Comparison of ENCODE assay signal across 26 cellular contexts in genomic region chr17:62009220-62009619, GRCh38. TPM values are rescaled to one million over a fixed set of nuclear protein-coding genes. Genes with fewer than 3 reads are reported as not detected.
A peak's percentile ranks its signal among the peaks of the same experiment; 100 is the strongest.
DNase-seq lines count a peak whose midpoint lies in the region; ATAC-seq and TF ChIP-seq lines count a peak whose summit lies in the region.
"Had no signal": no experiment of that assay in that cellular context is flagged by ENCODE, and none has a peak within 500 bp of the region (broad histone marks: within the 10 kb centered on the region; RNA-seq: fewer than 3 reads in every experiment).

No MANE protein-coding gene starts in this region.

- no peak overlapping the region for H2AFZ ChIP-seq in IMR-90 (replicated peaks; ENCODE audit: low read length, poor library complexity)
- H2AFZ ChIP-seq: GM23248 had no signal

- no peak for ATAC-seq in IMR-90 (ENCODE audit: low read depth)

- H2AK9ac ChIP-seq in IMR-90 (replicated peaks; ENCODE audit: low read depth, low read length, poor library complexity) = no peak overlapping the region

- no peak overlapping the region for H3K4me2 ChIP-seq in IMR-90 (ENCODE audit: low read depth, low read length)
- H3K4me2 ChIP-seq: BLaER1, KMS-11 had no signal

- no peaks in the 10 kb centered on the region for H3K9me3 ChIP-seq in IMR-90 (ENCODE audit: control insufficient read depth, insufficient read depth, low read length)
- no peaks in the 10 kb centered on the region for H3K9me3 ChIP-seq in HAP-1
- H3K9me3 ChIP-seq: BLaER1, Peyer's patch had no signal

- H3K27me3 Mint-ChIP-seq in activated naive CD4-positive, alpha-beta T cell treated with anti-CD3 and anti-CD28 coated beads, Interleukin-2, amount 50 U/mL, for 24 hours = no peaks in the 10 kb centered on the region
- H3K27me3 Mint-ChIP-seq in glutamatergic neuron (ENCODE audit: unreplicated experiment) = peaks cover 5% of the 10 kb centered on the region
- H3K27me3 Mint-ChIP-seq: CD4-positive, alpha-beta memory T cell had no signal

- H4K91ac ChIP-seq in IMR-90 (ENCODE audit: insufficient read depth, low read depth, low read length) = no peak overlapping the region

- CTCF ChIA-PET in IMR-90 (lab: Yijun Ruan, JAX) = no interaction called here

- no peak for DNase-seq in activated naive CD4-positive, alpha-beta T cell treated with Interleukin-2 at 50 U/mL for 16 hours
- DNase-seq in IMR-90 (no peak), glutamatergic neuron (no peak), HAP-1 (ENCODE audit: low spot score in 2 of 2) (no peak), MV-4-11 (lab: John Stamatoyannopoulos, UW) (no peak), NCI-H2196 treated with DMSO at 0.1 percent for 48 hours (lab: John Stamatoyannopoulos, UW; ENCODE audit: unreplicated experiment) (no peak)
- DNase-seq: CD4-positive, alpha-beta memory T cell; COR-L47; DMS53; GM23248; H9; HFFc6; MM.1S; NCI-H1092; NCI-H1417 treated with DMSO at 0.1 percent for 48 hours; NCI-H1694 treated with DMSO at 0.1 percent for 48 hours; NCI-H2081; NCI-H226; NCI-H510A; NCI-H69; Peyer's patch; SIG-M5 had no signal

- H3K4me1 ChIP-seq in IMR-90 (ENCODE audit: control insufficient read depth, insufficient read depth, low read length) = no peaks in the 10 kb centered on the region
- no peaks in the 10 kb centered on the region; the same call in 1 of the 2 replicates for H3K4me1 ChIP-seq in HAP-1
- H3K4me1 ChIP-seq: BLaER1, Peyer's patch had no signal

- no CpG with 5 or more reads among the region's 1 CpG for WGBS in IMR-90 (ENCODE audit: extremely low coverage in 2 of 2, insufficient read length in 1 of 2), 2 experiments

- no peak overlapping the region for H2BK15ac ChIP-seq in IMR-90 (ENCODE audit: low read depth, low read length)

- no peak overlapping the region for H3K23ac ChIP-seq in IMR-90 (ENCODE audit: low read depth, low read length)

- H3K36me3 Mint-ChIP-seq in activated naive CD4-positive, alpha-beta T cell treated with anti-CD3 and anti-CD28 coated beads, Interleukin-2, amount 50 U/mL, for 24 hours = peaks cover 34% of the 10 kb centered on the region
- H3K36me3 Mint-ChIP-seq in glutamatergic neuron (ENCODE audit: unreplicated experiment) = peaks cover 8% of the 10 kb centered on the region

- no peak overlapping the region for H4K8ac ChIP-seq in IMR-90 (ENCODE audit: low read depth in 2 of 2, low read length in 2 of 2)

- no peak overlapping the region for H4K5ac ChIP-seq in IMR-90 (ENCODE audit: low read depth, low read length)

- peaks cover 4% of the 10 kb centered on the region; the same call in 1 of the 2 replicates for H4K20me1 ChIP-seq in IMR-90 (ENCODE audit: insufficient read depth, low read length)

- no TSS peak for BruUV-seq in IMR-90 (replicated peaks; lab: Mats Ljungman, UMichigan)

- H3K27me3 ChIP-seq in IMR-90 (ENCODE audit: control insufficient read depth, insufficient read depth, low read length) = no peaks in the 10 kb centered on the region
- no peaks in the 10 kb centered on the region for H3K27me3 ChIP-seq in HAP-1 (ENCODE audit: low read depth)
- H3K27me3 ChIP-seq: BLaER1 had no signal

- H3K27ac Mint-ChIP-seq in activated naive CD4-positive, alpha-beta T cell treated with anti-CD3 and anti-CD28 coated beads, Interleukin-2, amount 50 U/mL, for 24 hours = peak overlapping the region; percentile 6
- H3K27ac Mint-ChIP-seq in glutamatergic neuron (ENCODE audit: unreplicated experiment) = peak overlapping the region; percentile 52
- H3K27ac Mint-ChIP-seq: HFFc6 had no signal

- TF ChIP-seq CTCF in IMR-90 (conservative IDR thresholded peaks at IDR 0.05; ENCODE audit: low read depth, low read length) (no peak), glutamatergic neuron (IDR thresholded peaks at IDR 0.05; ENCODE audit: partially characterized antibody, unreplicated experiment) (no peak)

- no peak overlapping the region for H3K4ac ChIP-seq in IMR-90 (ENCODE audit: low read depth, low read length)

- H3K4me3 ChIP-seq in IMR-90 (ENCODE audit: insufficient read depth, low read depth, low read length) = no peak overlapping the region
- no peak overlapping the region for H3K4me3 ChIP-seq in HAP-1
- H3K4me3 ChIP-seq: BLaER1, GM23248, Peyer's patch, SK-N-MC had no signal

- in situ Hi-C loops in IMR-90 (cut with MboI; ENCODE audit: low sequenced_read_pairs) (no loop called here), HAP-1 (cut with MboI; ENCODE audit: low sequenced_read_pairs) (no loop called here)

- H3K9me3 Mint-ChIP-seq in activated naive CD4-positive, alpha-beta T cell treated with anti-CD3 and anti-CD28 coated beads, Interleukin-2, amount 50 U/mL, for 24 hours = no peaks in the 10 kb centered on the region
- peaks cover 4% of the 10 kb centered on the region for H3K9me3 Mint-ChIP-seq in glutamatergic neuron (ENCODE audit: unreplicated experiment)
- H3K9me3 Mint-ChIP-seq: CD4-positive, alpha-beta memory T cell; H9; HFFc6 had no signal

- H3K4me1 Mint-ChIP-seq in activated naive CD4-positive, alpha-beta T cell treated with anti-CD3 and anti-CD28 coated beads, Interleukin-2, amount 50 U/mL, for 24 hours = peaks cover 40% of the 10 kb centered on the region
- H3K4me1 Mint-ChIP-seq in glutamatergic neuron (ENCODE audit: low read depth, unreplicated experiment) = peaks cover 7% of the 10 kb centered on the region
- H3K4me1 Mint-ChIP-seq: H9 had no signal

- dilution Hi-C loops in IMR-90 (cut with HindIII; ENCODE audit: low sequenced_read_pairs, unreplicated experiment) = no loop called here

- TF ChIP-seq RAD21 in IMR-90 (IDR thresholded peaks at IDR 0.05; ENCODE audit: low read length) = no peak

- no peak overlapping the region for H3K14ac ChIP-seq in IMR-90 (replicated peaks; ENCODE audit: low read depth, low read length)

- H3K56ac ChIP-seq in IMR-90 (ENCODE audit: extremely low read depth, insufficient read depth, low read length) = no peak overlapping the region

- no peak overlapping the region for H3K27ac ChIP-seq in IMR-90 (ENCODE audit: insufficient read depth, low read length)
- H3K27ac ChIP-seq: BLaER1, GM23248, KMS-11, Peyer's patch, SK-N-MC had no signal

- H2AK5ac ChIP-seq in IMR-90 (ENCODE audit: low read depth, low read length) = no peak overlapping the region

- intact Hi-C loops in IMR-90 (cut with micrococcal nuclease) = no loop called here

- no peak overlapping the region for H3K9ac ChIP-seq in IMR-90 (ENCODE audit: low read depth, low read length)
- H3K9ac ChIP-seq: BLaER1, GM23248, KMS-11 had no signal

- no peak overlapping the region for H2BK120ac ChIP-seq in IMR-90 (ENCODE audit: low read depth, low read length)

- H2BK20ac ChIP-seq in IMR-90 (ENCODE audit: low read depth, low read length) = no peak overlapping the region

- H3K18ac ChIP-seq in IMR-90 (ENCODE audit: low read depth, low read length) = no peak overlapping the region

- no peak overlapping the region for H3K4me3 Mint-ChIP-seq in activated naive CD4-positive, alpha-beta T cell treated with anti-CD3 and anti-CD28 coated beads, Interleukin-2, amount 50 U/mL, for 24 hours
- no peak overlapping the region for H3K4me3 Mint-ChIP-seq in glutamatergic neuron (ENCODE audit: unreplicated experiment)
- H3K4me3 Mint-ChIP-seq: H9, HFFc6 had no signal

- TF ChIP-seq POLR2A in IMR-90 (IDR thresholded peaks at IDR 0.05; ENCODE audit: low read depth, low read length) = no peak

- H3K36me3 ChIP-seq in IMR-90 (ENCODE audit: control insufficient read depth, insufficient read depth, low read length) (peaks cover 37% of the 10 kb centered on the region), HAP-1 (replicated peaks) (peaks cover 42% of the 10 kb centered on the region)

- peaks cover 3% of the 10 kb centered on the region for H3K9me1 ChIP-seq in IMR-90 (ENCODE audit: insufficient read depth, low read length)

- no peak overlapping the region for H2BK5ac ChIP-seq in IMR-90 (ENCODE audit: low read depth, low read length, poor library complexity, severe bottlenecking)

- H3K79me1 ChIP-seq in IMR-90 (ENCODE audit: low read depth in 1 of 2, low read length in 2 of 2) = peaks cover 19 to 25% of the 10 kb centered on the region in 2 experiments

- POLR2A ChIA-PET in IMR-90 (lab: Charles Lee; ENCODE audit: unreplicated experiment) = no interaction called here

TF ChIP-seq in IMR-90, 13 proteins besides CTCF, POLR2A, EP300 and RAD21:
- TF ChIP-seq MAFK (IDR thresholded peaks at IDR 0.05; ENCODE audit: low read depth, low read length) (peak; percentile 60), CEBPB (IDR thresholded peaks at IDR 0.05; ENCODE audit: low read depth, low read length) (no peak), ELK1 (IDR thresholded peaks at IDR 0.05; ENCODE audit: borderline replicate concordance, low read depth, low read length) (no peak), CHD1 (IDR thresholded peaks at IDR 0.05; ENCODE audit: low read depth, low read length) (no peak), BHLHE40 (IDR thresholded peaks at IDR 0.05; ENCODE audit: low read depth, low read length) (no peak), RFX5 (IDR thresholded peaks at IDR 0.05; ENCODE audit: low read depth, low read length) (no peak), FOS (IDR thresholded peaks at IDR 0.05; ENCODE audit: low read depth, low read length) (no peak)
- TF ChIP-seq, protein P1, sequence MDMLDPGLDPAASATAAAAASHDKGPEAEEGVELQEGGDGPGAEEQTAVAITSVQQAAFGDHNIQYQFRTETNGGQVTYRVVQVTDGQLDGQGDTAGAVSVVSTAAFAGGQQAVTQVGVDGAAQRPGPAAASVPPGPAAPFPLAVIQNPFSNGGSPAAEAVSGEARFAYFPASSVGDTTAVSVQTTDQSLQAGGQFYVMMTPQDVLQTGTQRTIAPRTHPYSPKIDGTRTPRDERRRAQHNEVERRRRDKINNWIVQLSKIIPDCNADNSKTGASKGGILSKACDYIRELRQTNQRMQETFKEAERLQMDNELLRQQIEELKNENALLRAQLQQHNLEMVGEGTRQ (IDR thresholded peaks at IDR 0.05; ENCODE audit: low read depth, low read length) = no peak

RNA-seq across cellular contexts. Expression of gene MED13, which starts 55.9 kb away (rescaled TPM):
- 51.1 and 67.2 TPM in 2 replicates for total RNA-seq in IMR-90 (2012; rRNA removed)
- polyA plus RNA-seq in IMR-90 (2012; rRNA removed) = 7.1 and 9.7 TPM in 2 replicates
- 1.5 and 3.2 TPM in 2 replicates for polyA plus RNA-seq in IMR-90 (2012; cell fraction: cytosol; rRNA removed)
- 2.9 and 17.1 TPM in 2 replicates for polyA plus RNA-seq in IMR-90 (2012; cell fraction: nucleus; rRNA removed; ENCODE audit: low replicate concordance)
- total RNA-seq in glutamatergic neuron (ENCODE audit: unreplicated experiment) = 130 TPM
